29 cellular contexts compared by ENCODE assay signal in genomic region chr13:69601661-69602060, GRCh38.
"Had no signal": no experiment of that assay in that cellular context is flagged by ENCODE, and none has a peak within 500 bp of the region (broad histone marks: within the 10 kb centered on the region; RNA-seq: fewer than 3 reads in every experiment).

No MANE protein-coding gene starts in this region.

- H3K27me3 ChIP-seq: neutrophil, pancreas, right lobe of liver, sigmoid colon, spleen, suprapubic skin, testis, tibial artery, transverse colon, upper lobe of left lung, vagina had no signal

- H3K4me1 Mint-ChIP-seq: naive thymus-derived CD4-positive, alpha-beta T cell; nephron progenitor cell; neural crest cell; stimulated activated memory B cell treated with anti-CD40 and anti-IgM and Interleukin-4, amounts not matched to agents 10 μg/mL and 1 μg/mL and 100 μg/mL, for 72 hours; stimulated activated naive CD8-positive, alpha-beta T cell treated with anti-CD3 and anti-CD28 coated beads, Interleukin-15, amount 100 ng/mL, for 72 hours had no signal

- H3K27ac Mint-ChIP-seq: naive thymus-derived CD4-positive, alpha-beta T cell; natural killer cell treated with Interleukin-12 subunit alpha and Interleukin-12 subunit beta and Interleukin-15 and Interleukin-18, amount 100 ng/mL, for 72 hours; nephron progenitor cell; stimulated activated memory B cell treated with anti-CD40 and anti-IgM and Interleukin-4, amounts not matched to agents 10 μg/mL and 1 μg/mL and 100 μg/mL, for 72 hours; stimulated activated naive CD8-positive, alpha-beta T cell treated with anti-CD3 and anti-CD28 coated beads, Interleukin-15, amount 100 ng/mL, for 72 hours had no signal

- H3K36me3 ChIP-seq: neutrophil, pancreas, prostate gland, right lobe of liver, sigmoid colon, spleen, suprapubic skin, tibial artery, transverse colon, upper lobe of left lung, vagina had no signal

- H3K4me1 ChIP-seq: pancreas, prostate gland, right lobe of liver, sigmoid colon, spleen, suprapubic skin, testis, tibial artery, transverse colon, upper lobe of left lung, vagina had no signal

- H3K27me3 Mint-ChIP-seq: naive thymus-derived CD4-positive, alpha-beta T cell; natural killer cell treated with Interleukin-12 subunit alpha and Interleukin-12 subunit beta and Interleukin-15 and Interleukin-18, amount 100 ng/mL, for 72 hours; stimulated activated memory B cell treated with anti-CD40 and anti-IgM and Interleukin-4, amounts not matched to agents 10 μg/mL and 1 μg/mL and 100 μg/mL, for 72 hours; stimulated activated naive CD8-positive, alpha-beta T cell treated with anti-CD3 and anti-CD28 coated beads, Interleukin-15, amount 100 ng/mL, for 72 hours had no signal

- H3K36me3 Mint-ChIP-seq: stimulated activated memory B cell treated with anti-CD40 and anti-IgM and Interleukin-4, amounts not matched to agents 10 μg/mL and 1 μg/mL and 100 μg/mL, for 72 hours had no signal

- H3K4me3 ChIP-seq: pancreas, prostate gland, right lobe of liver, sigmoid colon, spleen, suprapubic skin, testis, tibial artery, transverse colon, upper lobe of left lung, vagina had no signal

- H3K4me3 Mint-ChIP-seq: naive thymus-derived CD4-positive, alpha-beta T cell; natural killer cell treated with Interleukin-12 subunit alpha and Interleukin-12 subunit beta and Interleukin-15 and Interleukin-18, amount 100 ng/mL, for 72 hours; nephron progenitor cell; neural crest cell; stimulated activated memory B cell treated with anti-CD40 and anti-IgM and Interleukin-4, amounts not matched to agents 10 μg/mL and 1 μg/mL and 100 μg/mL, for 72 hours; stimulated activated naive CD8-positive, alpha-beta T cell treated with anti-CD3 and anti-CD28 coated beads, Interleukin-15, amount 100 ng/mL, for 72 hours had no signal

- ATAC-seq: naive thymus-derived CD4-positive, alpha-beta T cell; natural killer cell treated with Interleukin-12 subunit alpha and Interleukin-12 subunit beta and Interleukin-15 and Interleukin-18, amount 100 ng/mL, for 72 hours; pancreas; right cardiac atrium; right lobe of liver; stimulated activated memory B cell treated with anti-CD40 and anti-IgM and Interleukin-4, amounts not matched to agents 10 μg/mL and 1 μg/mL and 100 μg/mL, for 72 hours; stimulated activated naive CD8-positive, alpha-beta T cell treated with anti-CD3 and anti-CD28 coated beads, Interleukin-15, amount 100 ng/mL, for 72 hours; stimulated activated naive CD8-positive, alpha-beta T cell treated with anti-CD3 and anti-CD28 coated beads, Interleukin-15, Interleukin-2, amounts not matched to agents 100 U/mL and 50 U/mL, for 24 hours had no signal

- H3K9me3 ChIP-seq: neutrophil, pancreas, prostate gland, right lobe of liver, sigmoid colon, testis, tibial artery, transverse colon, vagina had no signal

- DNase-seq: naive thymus-derived CD4-positive, alpha-beta T cell; nephron progenitor cell; nucleus accumbens; pancreas; right cardiac atrium; right lobe of liver; sigmoid colon; small intestine; spleen; stimulated activated CD4-positive, alpha-beta T cell treated with anti-CD3 and anti-CD28 coated beads, Interleukin-12 subunit alpha, Interleukin-12 subunit beta, amount 100 ng/mL, for 4 hours; stimulated activated CD4-positive, alpha-beta T cell treated with anti-CD3 and anti-CD28 coated beads, Interleukin-1b, Interleukin-23, amount 100 ng/mL, for 48 hours; stimulated activated CD4-positive, alpha-beta T cell treated with anti-CD3 and anti-CD28 coated beads, Interleukin-4, amount 100 ng/mL, for 1 hour; stimulated activated CD4-positive, alpha-beta T cell treated with anti-CD3 and anti-CD28 coated beads, Interleukin-4, amount 100 ng/mL, for 4 hours; stimulated activated CD8-positive, alpha-beta memory T cell treated with anti-CD3 and anti-CD28 coated beads, Interleukin-4, amount 100 ng/mL, for 48 hours; stimulated activated naive CD4-positive, alpha-beta T cell; stimulated activated naive CD8-positive, alpha-beta T cell treated with anti-CD3 and anti-CD28 coated beads, Interleukin-15, amount 100 ng/mL, for 72 hours; stimulated activated naive CD8-positive, alpha-beta T cell treated with anti-CD3 and anti-CD28 coated beads, Interleukin-15, Interleukin-2, amounts not matched to agents 100 U/mL and 50 U/mL, for 24 hours; substantia nigra; testis; tibial artery; transverse colon; upper lobe of left lung had no signal

- H3K27ac ChIP-seq: neutrophil, pancreas, prostate gland, right lobe of liver, sigmoid colon, spleen, suprapubic skin, testis, tibial artery, transverse colon, upper lobe of left lung, vagina had no signal
